Comparison of ENCODE assay signal across 12 cellular contexts in genomic region chr2:152284398-152284797, GRCh38.
"Had no signal": no experiment of that assay in that cellular context is flagged by ENCODE, and none has a peak within 500 bp of the region (broad histone marks: within the 10 kb centered on the region; RNA-seq: fewer than 3 reads in every experiment).

No MANE protein-coding gene starts in this region.

- DNase-seq: activated CD4-positive, alpha-beta T cell treated with anti-CD3 and anti-CD28 coated beads, Interleukin-2, amount 50 U/mL, for 4 hours; activated CD8-positive, alpha-beta memory T cell treated with anti-CD3 and anti-CD28 coated beads, Interleukin-2, amount 10 ng/mL, durations not matched to agents 7 days and 5 days; activated effector memory CD4-positive, alpha-beta T cell treated with anti-CD3 and anti-CD28 coated beads, Interleukin-2, amount 50 U/mL, for 16 hours; activated T-cell treated with anti-CD3 and anti-CD28 coated beads, Interleukin-2, amount 50 U/mL, for 4 hours; cortex of kidney; effector CD8-positive, alpha-beta T cell; pancreas; retina; small intestine had no signal

- H3K4me3 ChIP-seq: pancreas, tibial nerve had no signal

- H3K4me3 Mint-ChIP-seq: activated CD8-positive, alpha-beta memory T cell treated with anti-CD3 and anti-CD28 coated beads, Interleukin-2, amount 10 ng/mL, durations not matched to agents 7 days and 5 days; activated naive CD8-positive, alpha-beta T cell; activated T-cell treated with anti-CD3 and anti-CD28 coated beads, Interleukin-2, amount 50 U/mL, for 4 hours had no signal

- H3K36me3 Mint-ChIP-seq: activated CD8-positive, alpha-beta memory T cell treated with anti-CD3 and anti-CD28 coated beads, Interleukin-2, amount 10 ng/mL, durations not matched to agents 7 days and 5 days; activated naive CD8-positive, alpha-beta T cell had no signal

- H3K4me1 Mint-ChIP-seq: activated CD8-positive, alpha-beta memory T cell treated with anti-CD3 and anti-CD28 coated beads, Interleukin-2, amount 10 ng/mL, durations not matched to agents 7 days and 5 days had no signal

- ATAC-seq: activated CD4-positive, CD25-positive, alpha-beta regulatory T cell treated with anti-CD3 and anti-CD28 coated beads, Interleukin-2, amount 50 U/mL, for 24 hours; activated CD8-positive, alpha-beta memory T cell treated with anti-CD3 and anti-CD28 coated beads, Interleukin-2, amount 10 ng/mL, durations not matched to agents 7 days and 5 days; activated T-cell treated with anti-CD3 and anti-CD28 coated beads, Interleukin-2, amount 50 U/mL, for 4 hours had no signal

- H3K27ac Mint-ChIP-seq: activated CD8-positive, alpha-beta memory T cell treated with anti-CD3 and anti-CD28 coated beads, Interleukin-2, amount 10 ng/mL, durations not matched to agents 7 days and 5 days; activated naive CD8-positive, alpha-beta T cell had no signal
